ENCODE assay signal across 19 cellular contexts in the genomic region with DNA sequence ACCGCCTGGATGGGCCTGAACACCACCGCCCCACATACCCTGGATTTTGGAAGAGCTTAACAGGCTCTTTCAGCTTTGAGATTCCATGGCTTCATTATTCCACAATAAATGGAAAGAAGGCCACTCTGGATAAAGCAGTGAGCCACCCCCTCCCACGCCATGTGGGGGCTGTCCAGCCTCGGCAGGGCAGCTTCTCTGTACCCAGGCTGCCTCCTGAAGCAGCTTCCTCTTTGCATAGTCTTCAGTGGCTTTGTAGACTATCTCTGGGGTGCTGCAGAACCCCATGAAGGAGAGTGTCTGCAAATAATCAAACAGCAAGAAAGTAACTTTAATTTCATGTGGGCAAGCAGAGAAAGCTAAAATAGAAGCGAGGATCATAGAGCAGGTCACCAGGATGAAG.
"Had no signal": no experiment of that assay in that cellular context is flagged by ENCODE, and none has a peak within 500 bp of the region (broad histone marks: within the 10 kb centered on the region; RNA-seq: fewer than 3 reads in every experiment).

No MANE protein-coding gene starts in this region.

- H3K9me3 ChIP-seq: thoracic aorta, tibial nerve, upper lobe of left lung had no signal

- H3K36me3 Mint-ChIP-seq: natural killer cell; stimulated activated effector memory CD8-positive, alpha-beta T cell treated with anti-CD3 and anti-CD28 coated beads, Interleukin-12 subunit alpha, Interleukin-12 subunit beta, amount 100 ng/mL, for 72 hours had no signal

- H3K4me3 ChIP-seq: lung, smooth muscle cell, thoracic aorta, tibial nerve, upper lobe of left lung had no signal

- H3K4me3 Mint-ChIP-seq: dendritic cell treated with granulocyte-macrophage colony-stimulating factor and Interleukin-4, amounts not matched to agents 40 ng/mL and 50 ng/mL, for 4 days; natural killer cell; stimulated activated effector memory CD8-positive, alpha-beta T cell treated with anti-CD3 and anti-CD28 coated beads, Interleukin-12 subunit alpha, Interleukin-12 subunit beta, amount 100 ng/mL, for 72 hours had no signal

- H3K9ac ChIP-seq: parathyroid adenoma had no signal

- H3K27me3 ChIP-seq: tibial nerve, upper lobe of left lung had no signal

- H3K4me2 ChIP-seq: smooth muscle cell had no signal

- H3K27ac Mint-ChIP-seq: dendritic cell treated with granulocyte-macrophage colony-stimulating factor and Interleukin-4, amounts not matched to agents 40 ng/mL and 50 ng/mL, for 4 days; natural killer cell; progenitor cell of endocrine pancreas; stimulated activated effector memory CD8-positive, alpha-beta T cell treated with anti-CD3 and anti-CD28 coated beads, Interleukin-12 subunit alpha, Interleukin-12 subunit beta, amount 100 ng/mL, for 72 hours had no signal

- H3K27ac ChIP-seq: parathyroid adenoma, thoracic aorta, tibial nerve, upper lobe of left lung had no signal

- H3K9me3 Mint-ChIP-seq: natural killer cell; stimulated activated effector memory CD8-positive, alpha-beta T cell treated with anti-CD3 and anti-CD28 coated beads, Interleukin-12 subunit alpha, Interleukin-12 subunit beta, amount 100 ng/mL, for 72 hours had no signal

- DNase-seq: central memory CD4-positive, alpha-beta T cell; effector memory CD4-positive, alpha-beta T cell; erythroblast; mesenchymal stem cell; natural killer cell; occipital lobe; stimulated activated CD4-positive, alpha-beta T cell treated with anti-CD3 and anti-CD28 coated beads, Interleukin-12 subunit alpha, Interleukin-12 subunit beta, amount 100 ng/mL, for 4 hours; stimulated activated CD4-positive, alpha-beta T cell treated with anti-CD3 and anti-CD28 coated beads, Interleukin-1b, Interleukin-23, amount 100 ng/mL, for 48 hours; stimulated activated CD4-positive, alpha-beta T cell treated with anti-CD3 and anti-CD28 coated beads, Interleukin-4, amount 100 ng/mL, for 1 hour; stimulated activated naive CD4-positive, alpha-beta T cell treated with Interleukin-2 at 50 U/mL for 16 hours; upper lobe of left lung had no signal

- H3K4me1 ChIP-seq: parathyroid adenoma had no signal

- H3K4me1 Mint-ChIP-seq: natural killer cell; stimulated activated effector memory CD8-positive, alpha-beta T cell treated with anti-CD3 and anti-CD28 coated beads, Interleukin-12 subunit alpha, Interleukin-12 subunit beta, amount 100 ng/mL, for 72 hours had no signal

- H3K36me3 ChIP-seq: thoracic aorta, tibial nerve, upper lobe of left lung had no signal
